Comparison of ENCODE assay signal across 15 cellular contexts in genomic region chr6:148578837-148579236, GRCh38.
DNase-seq lines count a peak whose midpoint lies in the region; ATAC-seq and TF ChIP-seq lines count a peak whose summit lies in the region.
"Had no signal": no experiment of that assay in that cellular context is flagged by ENCODE, and none has a peak within 500 bp of the region (broad histone marks: within the 10 kb centered on the region; RNA-seq: fewer than 3 reads in every experiment).

No MANE protein-coding gene starts in this region.

- H3F3A ChIP-seq in GM23338 (replicated peaks; ENCODE audit: low read depth): no peaks in the 10 kb centered on the region

- H3K9me3 Mint-ChIP-seq in activated CD4-positive, alpha-beta T cell treated with anti-CD3 and anti-CD28 coated beads, Interleukin-2, amount 10 ng/mL, durations not matched to agents 24 days and 14 days: peaks cover 3% of the 10 kb centered on the region
- H3K9me3 Mint-ChIP-seq in GM23338 (peaks cover 19% of the 10 kb centered on the region), WTC11 (peaks cover 27% of the 10 kb centered on the region)
- H3K9me3 Mint-ChIP-seq in stimulated activated memory B cell treated with anti-CD40 and anti-IgM and Interleukin-4, amounts not matched to agents 10 μg/mL and 1 μg/mL and 100 μg/mL, for 72 hours: peaks cover 5% of the 10 kb centered on the region
- H3K9me3 Mint-ChIP-seq: CD8-positive, alpha-beta T cell had no signal

- H3K27me3 ChIP-seq in GM23338 (ENCODE audit: insufficient read depth) (no peaks in the 10 kb centered on the region), testis (no peaks in the 10 kb centered on the region)
- H3K27me3 ChIP-seq: Peyer's patch had no signal

- H3K9me2 ChIP-seq in GM23338 (ENCODE audit: insufficient read depth): no peaks in the 10 kb centered on the region

- no peaks in the 10 kb centered on the region for H3K4me1 Mint-ChIP-seq in activated CD4-positive, alpha-beta T cell treated with anti-CD3 and anti-CD28 coated beads, Interleukin-2, amount 10 ng/mL, durations not matched to agents 24 days and 14 days
- H3K4me1 Mint-ChIP-seq in GM23338 (peaks cover 27% of the 10 kb centered on the region), WTC11 (peaks cover 33% of the 10 kb centered on the region)
- H3K4me1 Mint-ChIP-seq in stimulated activated memory B cell treated with anti-CD40 and anti-IgM and Interleukin-4, amounts not matched to agents 10 μg/mL and 1 μg/mL and 100 μg/mL, for 72 hours: peaks cover 19% of the 10 kb centered on the region

- no peak for TF ChIP-seq CTCF in GM23338 (conservative IDR thresholded peaks at IDR 0.05; ENCODE audit: low read depth in 2 of 2)
- TF ChIP-seq CTCF in WTC11 (IDR thresholded peaks at IDR 0.05): no peak
- no peak for TF ChIP-seq CTCF in testis (IDR thresholded peaks at IDR 0.05)

- H3K4me3 ChIP-seq in GM23338: no peak overlapping the region
- no peak overlapping the region for H3K4me3 ChIP-seq in testis
- H3K4me3 ChIP-seq: Peyer's patch, SK-N-MC had no signal

- no peak overlapping the region for H3K27ac ChIP-seq in GM23338 (ENCODE audit: low read depth)
- H3K27ac ChIP-seq in testis: no peak overlapping the region
- H3K27ac ChIP-seq: C4-2B, Peyer's patch, SK-N-MC had no signal

- H3K27me3 Mint-ChIP-seq in activated CD4-positive, alpha-beta T cell treated with anti-CD3 and anti-CD28 coated beads, Interleukin-2, amount 10 ng/mL, durations not matched to agents 24 days and 14 days: peaks cover 40% of the 10 kb centered on the region
- peaks cover 1% of the 10 kb centered on the region for H3K27me3 Mint-ChIP-seq in GM23338 (ENCODE audit: insufficient read depth, low read depth, poor library complexity)
- H3K27me3 Mint-ChIP-seq in WTC11 (ENCODE audit: low read depth): peaks cover 10% of the 10 kb centered on the region; the same call in 1 of the 2 replicates
- H3K27me3 Mint-ChIP-seq in stimulated activated memory B cell treated with anti-CD40 and anti-IgM and Interleukin-4, amounts not matched to agents 10 μg/mL and 1 μg/mL and 100 μg/mL, for 72 hours: no peaks in the 10 kb centered on the region

- no peak for TF ChIP-seq POLR2A in testis (IDR thresholded peaks at IDR 0.05)

- no peaks in the 10 kb centered on the region for H3K36me3 Mint-ChIP-seq in activated CD4-positive, alpha-beta T cell treated with anti-CD3 and anti-CD28 coated beads, Interleukin-2, amount 10 ng/mL, durations not matched to agents 24 days and 14 days (ENCODE audit: low read depth)
- H3K36me3 Mint-ChIP-seq in GM23338 (ENCODE audit: low read depth) (peaks cover 24% of the 10 kb centered on the region), WTC11 (peaks cover 23% of the 10 kb centered on the region)
- H3K36me3 Mint-ChIP-seq in stimulated activated memory B cell treated with anti-CD40 and anti-IgM and Interleukin-4, amounts not matched to agents 10 μg/mL and 1 μg/mL and 100 μg/mL, for 72 hours: no peaks in the 10 kb centered on the region
- H3K36me3 Mint-ChIP-seq: CD8-positive, alpha-beta T cell had no signal

- H3K27ac Mint-ChIP-seq in activated CD4-positive, alpha-beta T cell treated with anti-CD3 and anti-CD28 coated beads, Interleukin-2, amount 10 ng/mL, durations not matched to agents 24 days and 14 days: no peak overlapping the region
- H3K27ac Mint-ChIP-seq in GM23338 (no peak overlapping the region), WTC11 (no peak overlapping the region)
- H3K27ac Mint-ChIP-seq in stimulated activated memory B cell treated with anti-CD40 and anti-IgM and Interleukin-4, amounts not matched to agents 10 μg/mL and 1 μg/mL and 100 μg/mL, for 72 hours: peak overlapping the region; percentile 43
- H3K27ac Mint-ChIP-seq: CD8-positive, alpha-beta T cell; T-helper 17 cell had no signal

- CTCF ChIA-PET in WTC11 (lab: Charles Lee): interaction anchor here (0.6 to 3.3 kb wide), 57 partner anchors 9 to 857 kb away, joined by 3 to 49 read pairs (median 5); no protein-coding TSS in a partner anchor

- no peaks in the 10 kb centered on the region for H4K20me1 ChIP-seq in GM23338 (replicated peaks; ENCODE audit: insufficient read depth)

- POLR2A ChIA-PET in WTC11 (lab: Charles Lee): no interaction called here

- H2AFZ ChIP-seq in GM23338: peak overlapping the region; percentile 68; the same call in 1 of the 2 replicates

- no peaks in the 10 kb centered on the region for H3K9me3 ChIP-seq in testis
- H3K9me3 ChIP-seq: Caco-2, Peyer's patch had no signal

- H3K4me3 Mint-ChIP-seq in activated CD4-positive, alpha-beta T cell treated with anti-CD3 and anti-CD28 coated beads, Interleukin-2, amount 10 ng/mL, durations not matched to agents 24 days and 14 days: no peak overlapping the region
- H3K4me3 Mint-ChIP-seq in GM23338: no peak overlapping the region
- H3K4me3 Mint-ChIP-seq in WTC11: no peak overlapping the region
- no peak overlapping the region for H3K4me3 Mint-ChIP-seq in stimulated activated memory B cell treated with anti-CD40 and anti-IgM and Interleukin-4, amounts not matched to agents 10 μg/mL and 1 μg/mL and 100 μg/mL, for 72 hours
- H3K4me3 Mint-ChIP-seq: CD8-positive, alpha-beta T cell; T-helper 17 cell had no signal

- peak overlapping the region; percentile 16; the same call in 1 of the 2 replicates for H3K4me2 ChIP-seq in GM23338

- H3K36me3 ChIP-seq in GM23338 (ENCODE audit: insufficient read depth) (0 out of 2 replicates have a peak, but pooled peaks cover 7% of the 10 kb centered on the region), testis (ENCODE audit: low read depth, missing control alignments) (no peaks in the 10 kb centered on the region)
- H3K36me3 ChIP-seq: Peyer's patch had no signal

- ATAC-seq in GM23338: peak; percentile 61
- ATAC-seq in WTC11: peak; percentile 11
- ATAC-seq in stimulated activated memory B cell treated with anti-CD40 and anti-IgM and Interleukin-4, amounts not matched to agents 10 μg/mL and 1 μg/mL and 100 μg/mL, for 72 hours: no peak

- peak; percentile 38 for DNase-seq in activated CD4-positive, alpha-beta T cell treated with anti-CD3 and anti-CD28 coated beads, Interleukin-2, amount 10 ng/mL, durations not matched to agents 24 days and 14 days
- no peak for DNase-seq in activated CD4-positive, alpha-beta T cell treated with anti-CD3 and anti-CD28 coated beads, Interleukin-2, amount 50 U/mL, for 4 hours
- no peak for DNase-seq in GM23338 (ENCODE audit: low spot score)
- no peak for DNase-seq in WTC11 (ENCODE audit: low spot score)
- DNase-seq in NCI-H524 treated with DMSO at 0.1 percent for 48 hours (lab: John Stamatoyannopoulos, UW): no peak
- no peak for DNase-seq in testis
- DNase-seq: NCI-H1694, NCI-H2029 treated with DMSO at 0.1 percent for 48 hours had no signal

- H3K4me1 ChIP-seq in GM23338 (ENCODE audit: insufficient read depth): peaks cover 15% of the 10 kb centered on the region
- H3K4me1 ChIP-seq in testis: peaks cover 3% of the 10 kb centered on the region
- H3K4me1 ChIP-seq: Caco-2, Peyer's patch had no signal

- WGBS in testis, 2 donors: 82 to 95% methylated on average over 1 of the region's 1 CpG

- H3K79me2 ChIP-seq in GM23338 (replicated peaks; ENCODE audit: insufficient read depth): no peaks in the 10 kb centered on the region

- intact Hi-C loops in activated CD4-positive, alpha-beta T cell treated with anti-CD3 and anti-CD28 coated beads, Interleukin-2, amount 10 ng/mL, durations not matched to agents 24 days and 14 days (cut with micrococcal nuclease): loop anchor here (5.0 kb wide), 1 partner anchor 368 kb away; no protein-coding TSS in a partner anchor
- intact Hi-C loops in testis (cut with DNase I; ENCODE audit: low total_unique reads): no loop called here

TF ChIP-seq in GM23338, 12 proteins besides CTCF, POLR2A, EP300 and RAD21 (continues in another document):
- TF ChIP-seq NANOG (IDR thresholded peaks at IDR 0.05; ENCODE audit: borderline replicate concordance) (no peak), STAT1 (IDR thresholded peaks at IDR 0.05; ENCODE audit: unreplicated experiment) (no peak)

TF ChIP-seq in WTC11, 78 proteins besides CTCF, POLR2A, EP300 and RAD21 (continues in another document):
- no peak for TF ChIP-seq MXD4 (CRISPR knock-in tag; IDR thresholded peaks at IDR 0.05; ENCODE audit: borderline replicate concordance)
- TF ChIP-seq SMAD4 (CRISPR knock-in tag; IDR thresholded peaks at IDR 0.05): no peak
- TF ChIP-seq GABPB1 (CRISPR knock-in tag; IDR thresholded peaks at IDR 0.05): no peak
- no peak for TF ChIP-seq ERG (CRISPR knock-in tag; IDR thresholded peaks at IDR 0.05)
- no peak for TF ChIP-seq ZNF671 (CRISPR knock-in tag; IDR thresholded peaks at IDR 0.05)
